ENCODE assay signal across 1 cellular context in the genomic region with DNA sequence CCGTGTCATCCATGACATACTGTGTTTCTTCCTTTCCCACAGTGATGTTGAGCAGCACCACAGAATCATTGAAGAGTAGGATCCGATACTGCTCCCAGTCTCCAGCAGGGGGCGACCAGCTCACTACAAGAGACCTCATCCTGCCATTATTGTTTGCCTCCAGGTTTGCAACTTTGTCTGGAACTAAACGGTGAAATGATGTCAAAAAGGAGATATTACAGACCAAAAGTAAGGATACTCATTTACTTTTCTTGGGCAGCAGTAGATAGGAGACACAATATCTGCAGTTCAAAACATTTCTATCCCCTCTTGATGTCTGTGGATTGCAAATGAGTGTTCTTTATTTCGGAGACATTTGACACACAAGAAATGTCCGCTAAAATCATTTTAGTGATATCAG.
TF ChIP-seq lines count a peak whose summit lies in the region.

No MANE protein-coding gene starts in this region.

TF ChIP-seq in WTC11, 78 proteins besides CTCF, POLR2A, EP300 and RAD21 (continued from another document):
- TF ChIP-seq E2F1 (CRISPR knock-in tag; IDR thresholded peaks at IDR 0.05) (no peak), KAT7 (CRISPR knock-in tag; IDR thresholded peaks at IDR 0.05; ENCODE audit: borderline replicate concordance) (no peak), MXD4 (CRISPR knock-in tag; IDR thresholded peaks at IDR 0.05; ENCODE audit: borderline replicate concordance) (no peak), ZNF396 (CRISPR knock-in tag; IDR thresholded peaks at IDR 0.05; ENCODE audit: borderline replicate concordance) (no peak), GTF2I (CRISPR knock-in tag; conservative IDR thresholded peaks at IDR 0.05) (no peak), NR2C2 (CRISPR knock-in tag; IDR thresholded peaks at IDR 0.05) (no peak), TEAD4 (CRISPR knock-in tag; IDR thresholded peaks at IDR 0.05) (no peak), OVOL2 (CRISPR knock-in tag; IDR thresholded peaks at IDR 0.05; ENCODE audit: borderline replicate concordance) (no peak), ZNF423 (CRISPR knock-in tag; IDR thresholded peaks at IDR 0.05) (no peak), E2F5 (CRISPR knock-in tag; IDR thresholded peaks at IDR 0.05) (no peak), SMAD3 (CRISPR knock-in tag; IDR thresholded peaks at IDR 0.05; ENCODE audit: borderline replicate concordance) (no peak), CBFB (CRISPR knock-in tag; IDR thresholded peaks at IDR 0.05; ENCODE audit: low read depth) (no peak)
- TF ChIP-seq, protein P1, sequence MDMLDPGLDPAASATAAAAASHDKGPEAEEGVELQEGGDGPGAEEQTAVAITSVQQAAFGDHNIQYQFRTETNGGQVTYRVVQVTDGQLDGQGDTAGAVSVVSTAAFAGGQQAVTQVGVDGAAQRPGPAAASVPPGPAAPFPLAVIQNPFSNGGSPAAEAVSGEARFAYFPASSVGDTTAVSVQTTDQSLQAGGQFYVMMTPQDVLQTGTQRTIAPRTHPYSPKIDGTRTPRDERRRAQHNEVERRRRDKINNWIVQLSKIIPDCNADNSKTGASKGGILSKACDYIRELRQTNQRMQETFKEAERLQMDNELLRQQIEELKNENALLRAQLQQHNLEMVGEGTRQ (CRISPR knock-in tag; IDR thresholded peaks at IDR 0.05): no peak
- TF ChIP-seq, protein P2, sequence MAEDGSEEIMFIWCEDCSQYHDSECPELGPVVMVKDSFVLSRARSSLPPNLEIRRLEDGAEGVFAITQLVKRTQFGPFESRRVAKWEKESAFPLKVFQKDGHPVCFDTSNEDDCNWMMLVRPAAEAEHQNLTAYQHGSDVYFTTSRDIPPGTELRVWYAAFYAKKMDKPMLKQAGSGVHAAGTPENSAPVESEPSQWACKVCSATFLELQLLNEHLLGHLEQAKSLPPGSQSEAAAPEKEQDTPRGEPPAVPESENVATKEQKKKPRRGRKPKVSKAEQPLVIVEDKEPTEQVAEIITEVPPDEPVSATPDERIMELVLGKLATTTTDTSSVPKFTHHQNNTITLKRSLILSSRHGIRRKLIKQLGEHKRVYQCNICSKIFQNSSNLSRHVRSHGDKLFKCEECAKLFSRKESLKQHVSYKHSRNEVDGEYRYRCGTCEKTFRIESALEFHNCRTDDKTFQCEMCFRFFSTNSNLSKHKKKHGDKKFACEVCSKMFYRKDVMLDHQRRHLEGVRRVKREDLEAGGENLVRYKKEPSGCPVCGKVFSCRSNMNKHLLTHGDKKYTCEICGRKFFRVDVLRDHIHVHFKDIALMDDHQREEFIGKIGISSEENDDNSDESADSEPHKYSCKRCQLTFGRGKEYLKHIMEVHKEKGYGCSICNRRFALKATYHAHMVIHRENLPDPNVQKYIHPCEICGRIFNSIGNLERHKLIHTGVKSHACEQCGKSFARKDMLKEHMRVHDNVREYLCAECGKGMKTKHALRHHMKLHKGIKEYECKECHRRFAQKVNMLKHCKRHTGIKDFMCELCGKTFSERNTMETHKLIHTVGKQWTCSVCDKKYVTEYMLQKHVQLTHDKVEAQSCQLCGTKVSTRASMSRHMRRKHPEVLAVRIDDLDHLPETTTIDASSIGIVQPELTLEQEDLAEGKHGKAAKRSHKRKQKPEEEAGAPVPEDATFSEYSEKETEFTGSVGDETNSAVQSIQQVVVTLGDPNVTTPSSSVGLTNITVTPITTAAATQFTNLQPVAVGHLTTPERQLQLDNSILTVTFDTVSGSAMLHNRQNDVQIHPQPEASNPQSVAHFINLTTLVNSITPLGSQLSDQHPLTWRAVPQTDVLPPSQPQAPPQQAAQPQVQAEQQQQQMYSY (CRISPR knock-in tag; IDR thresholded peaks at IDR 0.05): no peak
- TF ChIP-seq, protein P3, sequence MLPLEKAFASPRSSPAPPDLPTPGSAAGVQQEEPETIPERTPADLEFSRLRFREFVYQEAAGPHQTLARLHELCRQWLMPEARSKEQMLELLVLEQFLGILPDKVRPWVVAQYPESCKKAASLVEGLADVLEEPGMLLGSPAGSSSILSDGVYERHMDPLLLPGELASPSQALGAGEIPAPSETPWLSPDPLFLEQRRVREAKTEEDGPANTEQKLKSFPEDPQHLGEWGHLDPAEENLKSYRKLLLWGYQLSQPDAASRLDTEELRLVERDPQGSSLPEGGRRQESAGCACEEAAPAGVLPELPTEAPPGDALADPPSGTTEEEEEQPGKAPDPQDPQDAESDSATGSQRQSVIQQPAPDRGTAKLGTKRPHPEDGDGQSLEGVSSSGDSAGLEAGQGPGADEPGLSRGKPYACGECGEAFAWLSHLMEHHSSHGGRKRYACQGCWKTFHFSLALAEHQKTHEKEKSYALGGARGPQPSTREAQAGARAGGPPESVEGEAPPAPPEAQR (CRISPR knock-in tag; IDR thresholded peaks at IDR 0.05): no peak
- TF ChIP-seq, protein P4, sequence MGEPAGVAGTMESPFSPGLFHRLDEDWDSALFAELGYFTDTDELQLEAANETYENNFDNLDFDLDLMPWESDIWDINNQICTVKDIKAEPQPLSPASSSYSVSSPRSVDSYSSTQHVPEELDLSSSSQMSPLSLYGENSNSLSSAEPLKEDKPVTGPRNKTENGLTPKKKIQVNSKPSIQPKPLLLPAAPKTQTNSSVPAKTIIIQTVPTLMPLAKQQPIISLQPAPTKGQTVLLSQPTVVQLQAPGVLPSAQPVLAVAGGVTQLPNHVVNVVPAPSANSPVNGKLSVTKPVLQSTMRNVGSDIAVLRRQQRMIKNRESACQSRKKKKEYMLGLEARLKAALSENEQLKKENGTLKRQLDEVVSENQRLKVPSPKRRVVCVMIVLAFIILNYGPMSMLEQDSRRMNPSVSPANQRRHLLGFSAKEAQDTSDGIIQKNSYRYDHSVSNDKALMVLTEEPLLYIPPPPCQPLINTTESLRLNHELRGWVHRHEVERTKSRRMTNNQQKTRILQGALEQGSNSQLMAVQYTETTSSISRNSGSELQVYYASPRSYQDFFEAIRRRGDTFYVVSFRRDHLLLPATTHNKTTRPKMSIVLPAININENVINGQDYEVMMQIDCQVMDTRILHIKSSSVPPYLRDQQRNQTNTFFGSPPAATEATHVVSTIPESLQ (CRISPR knock-in tag; IDR thresholded peaks at IDR 0.05): no peak
- TF ChIP-seq, protein P5, sequence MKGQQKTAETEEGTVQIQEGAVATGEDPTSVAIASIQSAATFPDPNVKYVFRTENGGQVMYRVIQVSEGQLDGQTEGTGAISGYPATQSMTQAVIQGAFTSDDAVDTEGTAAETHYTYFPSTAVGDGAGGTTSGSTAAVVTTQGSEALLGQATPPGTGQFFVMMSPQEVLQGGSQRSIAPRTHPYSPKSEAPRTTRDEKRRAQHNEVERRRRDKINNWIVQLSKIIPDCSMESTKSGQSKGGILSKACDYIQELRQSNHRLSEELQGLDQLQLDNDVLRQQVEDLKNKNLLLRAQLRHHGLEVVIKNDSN (CRISPR knock-in tag; IDR thresholded peaks at IDR 0.05): no peak
TF ChIP-seq in WTC11: peak in this region for 0.
